Comparison of ENCODE assay signal across 1 cellular context in the genomic region with DNA sequence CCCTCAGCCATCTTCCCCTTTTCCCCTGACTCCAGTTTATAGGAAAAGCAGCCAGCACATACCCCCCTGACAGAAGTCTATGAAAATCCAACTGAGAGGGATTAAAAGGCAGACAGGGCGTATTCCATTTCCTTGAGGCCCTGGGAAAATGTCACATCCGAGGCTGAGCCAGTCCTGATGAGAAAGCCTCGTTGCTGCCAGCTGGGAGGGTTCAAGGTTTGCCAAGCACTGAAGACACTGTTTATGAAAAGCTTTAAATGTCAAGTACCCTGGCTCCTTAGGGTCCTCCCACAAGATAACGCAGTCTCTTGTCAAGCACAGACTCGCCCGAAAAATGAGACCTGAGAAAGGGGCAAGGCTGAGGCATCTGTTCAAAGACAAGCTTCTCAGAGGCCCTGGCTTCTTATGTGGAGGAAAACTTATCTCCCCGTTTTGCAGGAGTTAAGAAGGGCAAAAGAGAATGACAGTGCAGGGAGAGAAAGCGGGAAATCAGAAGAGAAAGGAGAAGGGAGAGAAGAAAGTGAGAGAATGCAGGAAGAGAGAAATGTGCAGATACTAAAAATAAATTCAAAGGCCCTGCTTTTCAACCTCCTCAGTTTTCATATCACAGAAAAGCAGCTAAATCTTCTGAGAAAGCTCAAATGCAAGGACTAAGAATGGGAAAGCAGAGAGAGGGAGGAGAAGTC.
TF ChIP-seq lines count a peak whose summit lies in the region.

No MANE protein-coding gene starts in this region.

TF ChIP-seq in SK-N-SH, 30 proteins besides CTCF, POLR2A, EP300 and RAD21 (continued from another document):
- TF ChIP-seq FOXJ3 (CRISPR knock-in tag; IDR thresholded peaks at IDR 0.05): no peak
- TF ChIP-seq, protein P1, sequence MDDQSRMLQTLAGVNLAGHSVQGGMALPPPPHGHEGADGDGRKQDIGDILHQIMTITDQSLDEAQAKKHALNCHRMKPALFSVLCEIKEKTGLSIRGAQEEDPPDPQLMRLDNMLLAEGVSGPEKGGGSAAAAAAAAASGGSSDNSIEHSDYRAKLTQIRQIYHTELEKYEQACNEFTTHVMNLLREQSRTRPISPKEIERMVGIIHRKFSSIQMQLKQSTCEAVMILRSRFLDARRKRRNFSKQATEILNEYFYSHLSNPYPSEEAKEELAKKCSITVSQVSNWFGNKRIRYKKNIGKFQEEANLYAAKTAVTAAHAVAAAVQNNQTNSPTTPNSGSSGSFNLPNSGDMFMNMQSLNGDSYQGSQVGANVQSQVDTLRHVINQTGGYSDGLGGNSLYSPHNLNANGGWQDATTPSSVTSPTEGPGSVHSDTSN (IDR thresholded peaks at IDR 0.05): no peak
- TF ChIP-seq, protein P2, sequence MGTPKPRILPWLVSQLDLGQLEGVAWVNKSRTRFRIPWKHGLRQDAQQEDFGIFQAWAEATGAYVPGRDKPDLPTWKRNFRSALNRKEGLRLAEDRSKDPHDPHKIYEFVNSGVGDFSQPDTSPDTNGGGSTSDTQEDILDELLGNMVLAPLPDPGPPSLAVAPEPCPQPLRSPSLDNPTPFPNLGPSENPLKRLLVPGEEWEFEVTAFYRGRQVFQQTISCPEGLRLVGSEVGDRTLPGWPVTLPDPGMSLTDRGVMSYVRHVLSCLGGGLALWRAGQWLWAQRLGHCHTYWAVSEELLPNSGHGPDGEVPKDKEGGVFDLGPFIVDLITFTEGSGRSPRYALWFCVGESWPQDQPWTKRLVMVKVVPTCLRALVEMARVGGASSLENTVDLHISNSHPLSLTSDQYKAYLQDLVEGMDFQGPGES (IDR thresholded peaks at IDR 0.05; ENCODE audit: low read depth, low read length): no peak
